ENCODE assay signal across 32 cellular contexts in genomic region chr1:29554208-29554778, GRCh38.
"Had no signal": no experiment of that assay in that cellular context is flagged by ENCODE, and none has a peak within 500 bp of the region (broad histone marks: within the 10 kb centered on the region; RNA-seq: fewer than 3 reads in every experiment).

No MANE protein-coding gene starts in this region.

- H3K4me2 ChIP-seq: KMS-11 had no signal

- H3K9me3 ChIP-seq: ascending aorta, SJCRH30 had no signal

- H3K36me3 ChIP-seq: ascending aorta, cardiac muscle cell, SJCRH30, WERI-Rb-1 had no signal

- H3K4me3 ChIP-seq: ascending aorta, cardiac muscle cell, SJCRH30, SK-N-MC had no signal

- ATAC-seq: activated T-cell treated with anti-CD3 and anti-CD28 coated beads, Interleukin-2, amount 50 U/mL, for 72 hours; activated T-helper 17 cell treated with anti-CD3 and anti-CD28 coated beads, Interleukin-2, amount 50 U/mL, for 72 hours; Panc1 had no signal

- DNase-seq: activated CD4-positive, alpha-beta T cell treated with anti-CD3 and anti-CD28 coated beads, Interleukin-2, amount 10 ng/mL, durations not matched to agents 24 days and 14 days; activated CD4-positive, alpha-beta T cell treated with anti-CD3 and anti-CD28 coated beads, Interleukin-2, amount 50 U/mL, for 4 hours; activated CD4-positive, CD25-positive, alpha-beta regulatory T cell; activated CD8-positive, alpha-beta T cell treated with anti-CD3 and anti-CD28 coated beads for 36 hours; activated gamma-delta T cell; activated naive CD4-positive, alpha-beta T cell treated with Interleukin-2 at 50 U/mL for 16 hours; activated naive CD8-positive, alpha-beta T cell treated with anti-CD3 and anti-CD28 coated beads, Interleukin-2, amount 10 ng/mL, durations not matched to agents 7 days and 5 days; activated T-cell treated with anti-CD3 and anti-CD28 coated beads, Interleukin-2, amount 50 U/mL, for 1 hour; activated T-cell treated with anti-CD3 and anti-CD28 coated beads, Interleukin-2, amount 50 U/mL, for 72 hours; amygdala; NCI-H1092 treated with DMSO at 0.1 percent for 48 hours; NCI-H1417; NCI-H146; NCI-H187; NCI-H2029 treated with DMSO at 0.1 percent for 48 hours; NCI-H2107; NCI-H2171 treated with DMSO at 0.1 percent for 48 hours; NCI-H2227 treated with DMSO at 0.1 percent for 48 hours; NCI-H446 treated with DMSO at 0.1 percent for 48 hours; NCI-H524; NCI-H69; NCI-H82; SHP77; SJCRH30; T1000; WERI-Rb-1 had no signal

- H3K4me1 ChIP-seq: ascending aorta, SJCRH30 had no signal

- H3K9ac ChIP-seq: KMS-11 had no signal

- H3K27ac ChIP-seq: ascending aorta, cardiac muscle cell, KMS-11, SJCRH30, SK-N-MC, WERI-Rb-1 had no signal

- H3K27me3 ChIP-seq: ascending aorta, cardiac muscle cell had no signal
